ENCODE assay signal across 24 cellular contexts in the genomic region with DNA sequence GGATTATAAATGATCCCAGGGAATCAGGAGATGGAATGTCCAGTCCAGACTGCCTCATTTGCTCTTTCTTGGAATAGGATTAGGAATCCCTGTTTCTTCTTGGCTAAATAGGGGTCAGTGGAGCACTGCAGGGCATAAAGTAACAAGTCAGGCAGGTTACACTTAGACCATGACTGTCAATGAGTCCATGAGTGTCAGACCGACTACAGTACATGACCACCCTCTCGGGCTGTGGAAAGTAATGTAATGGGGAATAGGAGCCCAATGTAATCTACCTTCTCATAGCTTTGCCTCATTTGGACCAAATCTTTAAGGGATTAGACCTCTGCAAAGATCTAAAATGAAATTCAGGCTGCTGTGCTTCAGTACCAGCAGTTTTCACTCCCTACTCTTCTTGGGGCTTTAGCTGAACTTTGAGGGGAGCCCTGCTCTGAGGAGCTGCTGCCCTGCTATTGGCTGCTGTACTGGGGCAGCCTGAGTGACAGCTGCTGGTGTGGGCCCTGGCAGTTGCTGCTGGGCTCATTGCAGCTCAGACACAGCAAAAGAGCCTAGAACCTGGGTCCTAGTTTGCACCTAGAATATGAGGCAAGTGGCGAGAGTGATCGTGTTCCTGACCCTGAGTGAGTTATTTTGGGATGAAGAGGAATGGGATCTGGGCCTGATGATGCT.
DNase-seq lines count a peak whose midpoint lies in the region; ATAC-seq and TF ChIP-seq lines count a peak whose summit lies in the region.
"Had no signal": no experiment of that assay in that cellular context is flagged by ENCODE, and none has a peak within 500 bp of the region (broad histone marks: within the 10 kb centered on the region; RNA-seq: fewer than 3 reads in every experiment).

No MANE protein-coding gene starts in this region.

- no peak overlapping the region for H3K27ac ChIP-seq in CD8-positive, alpha-beta T cell (ENCODE audit: low read depth, low read length)
- H3K27ac ChIP-seq in naive thymus-derived CD4-positive, alpha-beta T cell (ENCODE audit: low read depth, low read length), result peak overlapping the region; percentile 18
- H3K27ac ChIP-seq: BLaER1, colonic mucosa, esophagus squamous epithelium, gastrocnemius medialis, left lung, PC-9, skin epidermis, upper lobe of right lung had no signal

- POLR2A ChIA-PET in CD8-positive, alpha-beta T cell (lab: Charles Lee), result interaction anchor here (0.6 to 1.3 kb wide), 2 partner anchors 14 to 1567 kb away, joined by 3 to 4 read pairs; no protein-coding TSS in a partner anchor
- POLR2A ChIA-PET in activated CD4-positive, alpha-beta memory T cell treated with anti-CD3 and anti-CD28 coated beads, Interleukin-2, amount 10 ng/mL, durations not matched to agents 7 days and 5 days (lab: Charles Lee), result interaction anchor here (1.0 to 1.5 kb wide), 7 partner anchors 11 to 834 kb away, joined by 3 to 4 read pairs (median 3); no protein-coding TSS in a partner anchor
- POLR2A ChIA-PET in naive thymus-derived CD4-positive, alpha-beta T cell (lab: Charles Lee), result interaction anchor here (0.6 to 1.8 kb wide), 7 partner anchors 9 to 821 kb away, joined by 3 to 9 read pairs (median 4); no protein-coding TSS in a partner anchor
- POLR2A ChIA-PET in HEK293T (lab: Yijun Ruan, JAX), result no interaction called here

- peak overlapping the region; percentile 64 for H3K4me3 Mint-ChIP-seq in activated CD8-positive, alpha-beta memory T cell treated with anti-CD3 and anti-CD28 coated beads, Interleukin-2, amount 10 ng/mL, durations not matched to agents 7 days and 5 days
- H3K4me3 Mint-ChIP-seq in CD8-positive, alpha-beta T cell, result peak overlapping the region; percentile 70
- H3K4me3 Mint-ChIP-seq in activated CD4-positive, alpha-beta memory T cell treated with anti-CD3 and anti-CD28 coated beads, Interleukin-2, amount 10 ng/mL, durations not matched to agents 7 days and 5 days, result peak overlapping the region; percentile 54
- H3K4me3 Mint-ChIP-seq in naive thymus-derived CD4-positive, alpha-beta T cell, result peak overlapping the region; percentile 53 to 89 (median 70)

- peak overlapping the region; percentile 77 for H3K27ac Mint-ChIP-seq in activated CD8-positive, alpha-beta memory T cell treated with anti-CD3 and anti-CD28 coated beads, Interleukin-2, amount 10 ng/mL, durations not matched to agents 7 days and 5 days
- H3K27ac Mint-ChIP-seq in CD8-positive, alpha-beta T cell, result peak overlapping the region; percentile 49
- H3K27ac Mint-ChIP-seq in activated CD4-positive, alpha-beta memory T cell treated with anti-CD3 and anti-CD28 coated beads, Interleukin-2, amount 10 ng/mL, durations not matched to agents 7 days and 5 days, result peak overlapping the region; percentile 60
- peak overlapping the region in 6 of 9 donors; percentile 13 to 76 (median 38) for H3K27ac Mint-ChIP-seq in naive thymus-derived CD4-positive, alpha-beta T cell

- H3K4me3 ChIP-seq in CD8-positive, alpha-beta T cell (ENCODE audit: low read depth, low read length), result no peak overlapping the region
- peak overlapping the region; percentile 19 for H3K4me3 ChIP-seq in naive thymus-derived CD4-positive, alpha-beta T cell (ENCODE audit: low read length)
- H3K4me3 ChIP-seq: BLaER1, colonic mucosa, esophagus squamous epithelium, gastrocnemius medialis, left lung, PC-9, skin epidermis, upper lobe of right lung had no signal

- CTCF ChIA-PET in activated CD8-positive, alpha-beta memory T cell treated with anti-CD3 and anti-CD28 coated beads, Interleukin-2, amount 10 ng/mL, durations not matched to agents 7 days and 5 days (lab: Charles Lee), result interaction anchor here (0.7 to 3.0 kb wide), 6 partner anchors 13 to 835 kb away, joined by 3 to 27 read pairs (median 8); no protein-coding TSS in a partner anchor
- CTCF ChIA-PET in CD8-positive, alpha-beta T cell (lab: Charles Lee), result interaction anchor here (0.6 to 2.2 kb wide), 6 partner anchors 12 to 859 kb away, joined by 3 to 32 read pairs (median 3); no protein-coding TSS in a partner anchor
- CTCF ChIA-PET in activated CD4-positive, alpha-beta memory T cell treated with anti-CD3 and anti-CD28 coated beads, Interleukin-2, amount 10 ng/mL, durations not matched to agents 7 days and 5 days (lab: Charles Lee), result interaction anchor here (1.6 kb wide), 1 partner anchor 834 kb away, joined by 7 read pairs; no protein-coding TSS in a partner anchor
- CTCF ChIA-PET in naive thymus-derived CD4-positive, alpha-beta T cell (lab: Charles Lee), result interaction anchor here (0.6 to 1.5 kb wide), 2 partner anchors 13 to 818 kb away, joined by 3 to 7 read pairs; no protein-coding TSS in a partner anchor
- CTCF ChIA-PET in HEK293T (lab: Yijun Ruan, JAX), result interaction anchor here (0.7 to 1.2 kb wide), 2 partner anchors 13 to 80 kb away, joined by 3 read pairs; no protein-coding TSS in a partner anchor

- H3K27me3 ChIP-seq in CD8-positive, alpha-beta T cell (ENCODE audit: insufficient read depth, low read length), result no peaks in the 10 kb centered on the region
- H3K27me3 ChIP-seq in naive thymus-derived CD4-positive, alpha-beta T cell (ENCODE audit: control insufficient read depth in 2 of 2, insufficient read depth in 2 of 2, low read length in 2 of 2), result no peaks in the 10 kb centered on the region
- H3K27me3 ChIP-seq: BLaER1, colonic mucosa, gastrocnemius medialis had no signal

- no peak for TF ChIP-seq CTCF in CD8-positive, alpha-beta T cell (IDR thresholded peaks at IDR 0.05)

- peak; percentile 89 for ATAC-seq in activated CD8-positive, alpha-beta memory T cell treated with anti-CD3 and anti-CD28 coated beads, Interleukin-2, amount 10 ng/mL, durations not matched to agents 7 days and 5 days
- peak; percentile 74 for ATAC-seq in CD8-positive, alpha-beta T cell
- peak; percentile 73 for ATAC-seq in naive thymus-derived CD4-positive, alpha-beta T cell
- no peak for ATAC-seq in HG03175 (IDR thresholded peaks at IDR 0.05; ENCODE audit: unreplicated experiment)
- ATAC-seq: gastrocnemius medialis, left lung, upper lobe of right lung had no signal

- H3K27me3 Mint-ChIP-seq in activated CD8-positive, alpha-beta memory T cell treated with anti-CD3 and anti-CD28 coated beads, Interleukin-2, amount 10 ng/mL, durations not matched to agents 7 days and 5 days, result peaks cover 63% of the 10 kb centered on the region
- peaks cover 42% of the 10 kb centered on the region for H3K27me3 Mint-ChIP-seq in CD8-positive, alpha-beta T cell (ENCODE audit: low read depth)
- H3K27me3 Mint-ChIP-seq in activated CD4-positive, alpha-beta memory T cell treated with anti-CD3 and anti-CD28 coated beads, Interleukin-2, amount 10 ng/mL, durations not matched to agents 7 days and 5 days, result peaks cover 56% of the 10 kb centered on the region
- H3K27me3 Mint-ChIP-seq in naive thymus-derived CD4-positive, alpha-beta T cell, result peaks cover 37 to 58% (median 48%) of the 10 kb centered on the region in 5 donors

- no peak for TF ChIP-seq POLR2A in erythroblast (IDR thresholded peaks at IDR 0.05; ENCODE audit: low read length)

- no peaks in the 10 kb centered on the region for H3K36me3 ChIP-seq in CD8-positive, alpha-beta T cell (ENCODE audit: insufficient read depth, low read length)
- H3K36me3 ChIP-seq in naive thymus-derived CD4-positive, alpha-beta T cell (ENCODE audit: control insufficient read depth in 2 of 3, insufficient read depth in 3 of 3, low read length in 3 of 3), result no peaks in the 10 kb centered on the region
- H3K36me3 ChIP-seq: BLaER1, colonic mucosa, esophagus squamous epithelium, gastrocnemius medialis, left lung, upper lobe of right lung had no signal

- no peaks in the 10 kb centered on the region for H3K9me3 ChIP-seq in CD8-positive, alpha-beta T cell (ENCODE audit: low read length)
- no peaks in the 10 kb centered on the region for H3K9me3 ChIP-seq in naive thymus-derived CD4-positive, alpha-beta T cell (ENCODE audit: control insufficient read depth in 2 of 3, low read length in 3 of 3)
- H3K9me3 ChIP-seq: BLaER1, colonic mucosa, esophagus squamous epithelium, gastrocnemius medialis, left lung, upper lobe of right lung had no signal

- intact Hi-C loops in CD8-positive, alpha-beta T cell (cut with DNase I, micrococcal nuclease), result loop anchor here (5.0 kb wide), 1 partner anchor 817 kb away; no protein-coding TSS in a partner anchor
- intact Hi-C loops in naive thymus-derived CD4-positive, alpha-beta T cell (cut with micrococcal nuclease), result loop anchor here (2.0 to 10.0 kb wide), 2 partner anchors 13 to 919 kb away; no protein-coding TSS in a partner anchor

- H3K36me3 Mint-ChIP-seq in activated CD8-positive, alpha-beta memory T cell treated with anti-CD3 and anti-CD28 coated beads, Interleukin-2, amount 10 ng/mL, durations not matched to agents 7 days and 5 days, result no peaks in the 10 kb centered on the region
- no peaks in the 10 kb centered on the region for H3K36me3 Mint-ChIP-seq in CD8-positive, alpha-beta T cell
- H3K36me3 Mint-ChIP-seq in activated CD4-positive, alpha-beta memory T cell treated with anti-CD3 and anti-CD28 coated beads, Interleukin-2, amount 10 ng/mL, durations not matched to agents 7 days and 5 days (ENCODE audit: low read depth), result no peaks in the 10 kb centered on the region
- peaks cover 0 to 4% (median 0%) of the 10 kb centered on the region in 5 donors for H3K36me3 Mint-ChIP-seq in naive thymus-derived CD4-positive, alpha-beta T cell

- H3K4me1 ChIP-seq in CD8-positive, alpha-beta T cell (ENCODE audit: insufficient read depth, low read length), result no peaks in the 10 kb centered on the region
- H3K4me1 ChIP-seq in naive thymus-derived CD4-positive, alpha-beta T cell (ENCODE audit: control insufficient read depth in 2 of 2, insufficient read depth in 2 of 2, low read length in 2 of 2), result no peaks in the 10 kb centered on the region
- H3K4me1 ChIP-seq: BLaER1, esophagus squamous epithelium, gastrocnemius medialis, left lung, upper lobe of right lung had no signal

- peaks cover 6% of the 10 kb centered on the region for H3K4me1 Mint-ChIP-seq in activated CD8-positive, alpha-beta memory T cell treated with anti-CD3 and anti-CD28 coated beads, Interleukin-2, amount 10 ng/mL, durations not matched to agents 7 days and 5 days
- H3K4me1 Mint-ChIP-seq in CD8-positive, alpha-beta T cell (ENCODE audit: low read depth), result peaks cover 9% of the 10 kb centered on the region
- peaks cover 8% of the 10 kb centered on the region for H3K4me1 Mint-ChIP-seq in activated CD4-positive, alpha-beta memory T cell treated with anti-CD3 and anti-CD28 coated beads, Interleukin-2, amount 10 ng/mL, durations not matched to agents 7 days and 5 days
- H3K4me1 Mint-ChIP-seq in naive thymus-derived CD4-positive, alpha-beta T cell, result peaks cover 6 to 13% (median 8%) of the 10 kb centered on the region in 7 donors

- DNase-seq in activated CD8-positive, alpha-beta memory T cell treated with anti-CD3 and anti-CD28 coated beads, Interleukin-2, amount 10 ng/mL, durations not matched to agents 7 days and 5 days, result peak; percentile 64
- no peak for DNase-seq in activated CD8-positive, alpha-beta memory T cell treated with anti-CD3 and anti-CD28 coated beads, Interleukin-2, amount 50 U/mL, for 48 hours
- DNase-seq in CD8-positive, alpha-beta T cell, result peak in 1 of 7 experiments; percentile 20
- DNase-seq in activated CD4-positive, alpha-beta memory T cell treated with anti-CD3 and anti-CD28 coated beads, Interleukin-2, amount 10 ng/mL, durations not matched to agents 7 days and 5 days, result peak; percentile 39
- DNase-seq in naive thymus-derived CD4-positive, alpha-beta T cell, result peak in 3 of 9 donors; percentile 11 to 25 (median 17)
- DNase-seq in erythroblast (lab: John Stamatoyannopoulos, UW) (no peak), HEK293T (ENCODE audit: extremely low spot score) (no peak)
- DNase-seq: amniotic stem cell; colonic mucosa; esophagus squamous epithelium; gastrocnemius medialis; hypothalamus; KBM-7; left lung; NCI-H146; NCI-H510A; NK-92 treated with Interleukin-12 subunit alpha and Interleukin-12 subunit beta, amount 100 ng/mL, for 24 hours; PC-9; Right ventricle myocardium superior; substantia nigra; upper lobe of right lung had no signal

- no peaks in the 10 kb centered on the region for H3K9me3 Mint-ChIP-seq in activated CD8-positive, alpha-beta memory T cell treated with anti-CD3 and anti-CD28 coated beads, Interleukin-2, amount 10 ng/mL, durations not matched to agents 7 days and 5 days (ENCODE audit: low read depth)
- H3K9me3 Mint-ChIP-seq in CD8-positive, alpha-beta T cell, result no peaks in the 10 kb centered on the region
- H3K9me3 Mint-ChIP-seq in activated CD4-positive, alpha-beta memory T cell treated with anti-CD3 and anti-CD28 coated beads, Interleukin-2, amount 10 ng/mL, durations not matched to agents 7 days and 5 days, result no peaks in the 10 kb centered on the region
- H3K9me3 Mint-ChIP-seq in naive thymus-derived CD4-positive, alpha-beta T cell, result no peaks in the 10 kb centered on the region

Comparison
In these comparisons a context has a peak if more than half of its experiments do, and no peak if none do; other contexts are left out.
1. DNase-seq: peak in activated CD8-positive, alpha-beta memory T cell treated with anti-CD3 and anti-CD28 coated beads, Interleukin-2, amount 10 ng/mL, durations not matched to agents 7 days and 5 days (single experiment) and activated CD4-positive, alpha-beta memory T cell treated with anti-CD3 and anti-CD28 coated beads, Interleukin-2, amount 10 ng/mL, durations not matched to agents 7 days and 5 days (single experiment); none in activated CD8-positive, alpha-beta memory T cell treated with anti-CD3 and anti-CD28 coated beads, Interleukin-2, amount 50 U/mL, for 48 hours (single experiment), erythroblast (0 of 2) and HEK293T (single experiment).
2. Peak in every context shown above with its lines, with median percentiles within 50 percentile points of each other: H3K27ac Mint-ChIP-seq and H3K4me3 Mint-ChIP-seq.